In genomic region chr17:812638-813204, GRCh38 we compare ENCODE assay signal across 15 cellular contexts.
"Had no signal": no experiment of that assay in that cellular context is flagged by ENCODE, and none has a peak within 500 bp of the region (broad histone marks: within the 10 kb centered on the region; RNA-seq: fewer than 3 reads in every experiment).

No MANE protein-coding gene starts in this region.

- H3K27ac ChIP-seq: brain microvascular endothelial cell had no signal

- H3K27me3 ChIP-seq: brain microvascular endothelial cell had no signal

- H3K27ac Mint-ChIP-seq: activated B cell treated with CpG ODN at 0.5 μM for 24 hours; activated CD4-positive, alpha-beta T cell treated with anti-CD3 and anti-CD28 coated beads, Interleukin-2, amount 10 ng/mL, durations not matched to agents 24 days and 14 days; activated naive CD4-positive, alpha-beta T cell treated with anti-CD3 and anti-CD28 coated beads, Interleukin-2, amount 50 U/mL, for 72 hours; activated T-helper 2 cell treated with anti-CD3 and anti-CD28 coated beads, Interferon-gamma antibody, Interleukin-2, Interleukin-4, amounts not matched to agents 10 μg/mL and 5 μg/mL and 100 μg/mL, durations not matched to agents 14 hours and 24 hours and 36 hours; immature natural killer cell; naive thymus-derived CD8-positive, alpha-beta T cell; stimulated activated naive CD8-positive, alpha-beta T cell treated with anti-CD3 and anti-CD28 coated beads, Interleukin-15, Interleukin-2, amounts not matched to agents 100 ng/mL and 50 ng/mL, for 24 hours; T-helper 17 cell had no signal

- H3K9me3 Mint-ChIP-seq: activated B cell treated with CpG ODN at 0.5 μM for 24 hours; activated CD4-positive, alpha-beta T cell treated with anti-CD3 and anti-CD28 coated beads, Interleukin-2, amount 10 ng/mL, durations not matched to agents 24 days and 14 days; activated T-helper 2 cell treated with anti-CD3 and anti-CD28 coated beads, Interferon-gamma antibody, Interleukin-2, Interleukin-4, amounts not matched to agents 10 μg/mL and 5 μg/mL and 100 μg/mL, durations not matched to agents 14 hours and 24 hours and 36 hours; immature natural killer cell; naive thymus-derived CD8-positive, alpha-beta T cell had no signal

- H3K4me3 Mint-ChIP-seq: activated B cell treated with CpG ODN at 0.5 μM for 24 hours; activated CD4-positive, alpha-beta T cell treated with anti-CD3 and anti-CD28 coated beads, Interleukin-2, amount 10 ng/mL, durations not matched to agents 24 days and 14 days; immature natural killer cell; naive thymus-derived CD8-positive, alpha-beta T cell; stimulated activated naive CD8-positive, alpha-beta T cell treated with anti-CD3 and anti-CD28 coated beads, Interleukin-15, Interleukin-2, amounts not matched to agents 100 ng/mL and 50 ng/mL, for 24 hours; T-helper 17 cell had no signal

- H3K27me3 Mint-ChIP-seq: activated B cell treated with CpG ODN at 0.5 μM for 24 hours; activated CD4-positive, alpha-beta T cell treated with anti-CD3 and anti-CD28 coated beads, Interleukin-2, amount 10 ng/mL, durations not matched to agents 24 days and 14 days had no signal

- H3K4me1 Mint-ChIP-seq: activated B cell treated with CpG ODN at 0.5 μM for 24 hours; activated CD4-positive, alpha-beta T cell treated with anti-CD3 and anti-CD28 coated beads, Interleukin-2, amount 10 ng/mL, durations not matched to agents 24 days and 14 days; immature natural killer cell had no signal

- ATAC-seq: activated naive CD4-positive, alpha-beta T cell treated with anti-CD3 and anti-CD28 coated beads, Interleukin-2, amount 50 U/mL, for 72 hours; left colon; naive thymus-derived CD8-positive, alpha-beta T cell; T-helper 17 cell had no signal

- DNase-seq: activated B cell treated with CpG ODN at 0.5 μM for 24 hours; activated CD4-positive, alpha-beta T cell treated with anti-CD3 and anti-CD28 coated beads, Interleukin-2, amount 10 ng/mL, durations not matched to agents 24 days and 14 days; activated T-cell treated with anti-CD3 and anti-CD28 coated beads for 4 hours; brain microvascular endothelial cell; dermis blood vessel endothelial cell; erythroblast; immature natural killer cell; left colon; naive thymus-derived CD8-positive, alpha-beta T cell; stimulated activated CD4-positive, alpha-beta T cell treated with anti-CD3 and anti-CD28 coated beads, Interleukin-4, amount 100 ng/mL, for 1 hour; stimulated activated CD8-positive, alpha-beta memory T cell treated with anti-CD3 and anti-CD28 coated beads, Interleukin-4, amount 100 ng/mL, for 48 hours; T-helper 17 cell had no signal

- H3K36me3 Mint-ChIP-seq: activated naive CD4-positive, alpha-beta T cell treated with anti-CD3 and anti-CD28 coated beads, Interleukin-2, amount 50 U/mL, for 72 hours; immature natural killer cell; naive thymus-derived CD8-positive, alpha-beta T cell had no signal

- H3K36me3 ChIP-seq: brain microvascular endothelial cell had no signal
